Comparison of ENCODE assay signal across 8 cellular contexts in the genomic region with DNA sequence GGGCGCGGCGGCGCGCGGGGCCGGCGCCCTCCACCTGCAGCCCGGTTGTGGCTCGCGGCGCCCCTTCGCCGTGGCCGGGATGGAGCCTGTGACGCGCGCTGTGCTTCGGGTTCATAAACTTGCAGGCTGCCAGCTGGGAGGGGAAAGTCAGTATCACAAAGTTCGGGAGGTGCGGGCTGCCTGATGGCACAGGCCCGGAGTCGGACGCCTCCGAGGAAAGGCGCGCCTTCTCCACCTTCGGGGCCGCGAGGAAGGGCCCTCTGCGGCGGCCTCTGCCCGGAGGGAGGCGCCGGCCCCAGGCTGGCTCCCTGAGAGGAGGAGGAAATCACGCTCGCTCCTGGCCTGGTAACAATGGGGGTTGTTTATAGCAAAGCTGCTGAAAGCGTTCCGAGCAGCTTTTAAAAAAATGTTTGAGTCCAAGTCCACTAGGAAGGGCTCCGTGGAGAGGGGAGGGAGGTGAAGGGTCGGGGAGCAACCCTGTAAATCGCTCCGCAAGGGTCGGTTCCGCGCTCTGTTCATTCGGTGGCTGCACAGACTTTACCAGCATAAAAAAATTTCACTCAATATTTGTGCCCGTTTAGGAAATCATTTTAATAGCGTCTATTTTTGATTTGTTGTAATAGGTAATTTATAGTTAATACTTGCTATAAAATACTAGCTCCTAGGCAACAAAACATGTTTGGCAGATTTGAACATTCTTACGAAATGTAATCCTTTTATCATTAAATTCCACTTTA. TPM values are rescaled to one million over a fixed set of nuclear protein-coding genes. Genes with fewer than 3 reads are reported as not detected.
A peak's percentile ranks its signal among the peaks of the same experiment; 100 is the strongest.
DNase-seq lines count a peak whose midpoint lies in the region; ATAC-seq, FAIRE-seq and TF ChIP-seq lines count a peak whose summit lies in the region.

No MANE protein-coding gene starts in this region.

- ATAC-seq in CD4-positive, alpha-beta T cell (ENCODE audit: poor library complexity), result peak; percentile 5
- ATAC-seq in GM19351 (IDR thresholded peaks at IDR 0.05; ENCODE audit: unreplicated experiment), result peak; percentile 26
- peak; percentile 27 for ATAC-seq in HG03460 (IDR thresholded peaks at IDR 0.05; ENCODE audit: unreplicated experiment)
- no peak for ATAC-seq in GM18873 (IDR thresholded peaks at IDR 0.05; ENCODE audit: low FRiP score, unreplicated experiment)

- POLR2A ChIA-PET in CD4-positive, alpha-beta T cell (lab: Charles Lee), result interaction anchor here (1.2 kb wide), 1 partner anchor 20 kb away, joined by 4 read pairs; no protein-coding TSS in a partner anchor

- H3K9me3 ChIP-seq in CD4-positive, alpha-beta T cell (ENCODE audit: control insufficient read depth, low read length), result no peaks in the 10 kb centered on the region
- H3K9me3 ChIP-seq in sigmoid colon, result no peaks in the 10 kb centered on the region

- H3K4me1 ChIP-seq in sigmoid colon, result peaks cover 0 to 60% (median 31%) of the 10 kb centered on the region in 4 donors

- no peak for TF ChIP-seq CTCF in CD4-positive, alpha-beta T cell (IDR thresholded peaks at IDR 0.05)
- TF ChIP-seq CTCF in bronchial epithelial cell (IDR thresholded peaks at IDR 0.05; ENCODE audit: insufficient read depth, low read length, severe bottlenecking) (no peak), sigmoid colon (IDR thresholded peaks at IDR 0.05) (no peak)

- TF ChIP-seq POLR2A in sigmoid colon (IDR thresholded peaks at IDR 0.05), result no peak

- no peaks in the 10 kb centered on the region for H3K36me3 Mint-ChIP-seq in CD4-positive, alpha-beta T cell (ENCODE audit: low read depth)

- peaks cover 78% of the 10 kb centered on the region for H3K27me3 Mint-ChIP-seq in CD4-positive, alpha-beta T cell

- H3K4me1 Mint-ChIP-seq in CD4-positive, alpha-beta T cell (ENCODE audit: low read depth), result peaks cover 13% of the 10 kb centered on the region

- peak overlapping the region; percentile 41 for H3K27ac Mint-ChIP-seq in CD4-positive, alpha-beta T cell

- peak in 5 of 10 experiments; percentile 7 to 47 (median 13) for DNase-seq in CD4-positive, alpha-beta T cell
- DNase-seq in SW480 (ENCODE audit: low spot score), result peak; percentile 47
- no peak for DNase-seq in bronchial epithelial cell (ENCODE audit: low read depth)
- DNase-seq in iPS-NIHi11 (ENCODE audit: low spot score), result peak; percentile 70
- peak; percentile 78 for DNase-seq in sigmoid colon

- no peak for FAIRE-seq in bronchial epithelial cell (lab: Jason Lieb, UNC)

- no peak overlapping the region for H3K27ac ChIP-seq in CD4-positive, alpha-beta T cell (ENCODE audit: low read depth, low read length)
- peak overlapping the region; percentile 81 to 85 (median 82) for H3K27ac ChIP-seq in sigmoid colon

- H3K4me3 Mint-ChIP-seq in CD4-positive, alpha-beta T cell, result peak overlapping the region; percentile 88

- peaks cover 52% of the 10 kb centered on the region for H3K27me3 ChIP-seq in CD4-positive, alpha-beta T cell (ENCODE audit: control insufficient read depth, insufficient read depth, low read length)
- H3K27me3 ChIP-seq in bronchial epithelial cell (ENCODE audit: control insufficient read depth, insufficient read depth, low read length) (no peaks in the 10 kb centered on the region), sigmoid colon (no peaks in the 10 kb centered on the region)

- WGBS in sigmoid colon, 2 donors, result 1 to 3% methylated on average over 50 of the region's 50 CpGs

- H3K36me3 ChIP-seq in bronchial epithelial cell (ENCODE audit: control insufficient read depth, insufficient read depth, low read length), result no peaks in the 10 kb centered on the region
- H3K36me3 ChIP-seq in sigmoid colon, result no peaks in the 10 kb centered on the region

- H3K4me3 ChIP-seq in bronchial epithelial cell (ENCODE audit: low read depth, low read length), result peak overlapping the region; percentile 98
- H3K4me3 ChIP-seq in sigmoid colon, result peak overlapping the region; percentile 42 to 80 (median 72)

- CTCF ChIA-PET in CD4-positive, alpha-beta T cell (lab: Charles Lee), result no interaction called here

- TF ChIP-seq EP300 in sigmoid colon (IDR thresholded peaks at IDR 0.05), result no peak

- intact Hi-C loops in CD4-positive, alpha-beta T cell (cut with DNase I, micrococcal nuclease), result loop anchor here in 1 of 2 experiments (5.0 to 10.0 kb wide), 3 partner anchors 120 to 1203 kb away; a partner anchor contains a TSS
- intact Hi-C loops in sigmoid colon (cut with DNase I), result loop anchor here (2.0 to 5.0 kb wide), 2 partner anchors 29 to 70 kb away; no protein-coding TSS in a partner anchor

- no peaks in the 10 kb centered on the region for H3K9me3 Mint-ChIP-seq in CD4-positive, alpha-beta T cell

RNA-seq across cellular contexts. Expression of a gene that starts 1.0 kb away (rescaled TPM):
- total RNA-seq in CD4-positive, alpha-beta T cell, result 10 to 100 TPM in 1 of 2 experiments, 1 to 10 TPM in 1; 9.1 to 10.2 TPM
- total RNA-seq in bronchial epithelial cell (146 and 171 TPM in 2 replicates), sigmoid colon (100 to 1,000 TPM in 2 of 4 donors, 10 to 100 TPM in 2; 83.6 to 104 (median 95.1) TPM)
- 10 to 100 TPM; 43.2 to 64.5 (median 44.4) TPM for polyA plus RNA-seq in sigmoid colon

Comparison
In these comparisons a context has a peak if more than half of its experiments do, and no peak if none do; other contexts are left out.
1. RNA of a gene that starts 1.0 kb away (total RNA-seq): 146 to 171 TPM in bronchial epithelial cell and 83.6 to 104 TPM in sigmoid colon; 9.1 to 10.2 TPM in CD4-positive, alpha-beta T cell; every median in the first group is over 4 times any median in the second.